ENCODE assay signal across 20 cellular contexts in genomic region chr20:19257865-19258264, GRCh38. TPM values are rescaled to one million over a fixed set of nuclear protein-coding genes. Genes with fewer than 3 reads are reported as not detected.
"Had no signal": no experiment of that assay in that cellular context is flagged by ENCODE, and none has a peak within 500 bp of the region (broad histone marks: within the 10 kb centered on the region; RNA-seq: fewer than 3 reads in every experiment).

No MANE protein-coding gene starts in this region.

- H3K27me3 ChIP-seq: esophagus muscularis mucosa, right atrium auricular region had no signal

- DNase-seq: activated B cell treated with CpG ODN at 0.5 μM for 24 hours; activated CD4-positive, alpha-beta memory T cell treated with anti-CD3 and anti-CD28 coated beads for 36 hours; activated CD4-positive, alpha-beta T cell treated with anti-CD3 and anti-CD28 coated beads for 4 hours; activated naive CD4-positive, alpha-beta T cell; activated naive CD8-positive, alpha-beta T cell treated with anti-CD3 and anti-CD28 coated beads for 36 hours; activated T-cell treated with anti-CD3 and anti-CD28 coated beads for 4 hours; amniotic stem cell; effector CD8-positive, alpha-beta T cell; mesendoderm; naive thymus-derived CD8-positive, alpha-beta T cell; stimulated activated CD4-positive, alpha-beta T cell treated with anti-CD3 and anti-CD28 coated beads, Interleukin-12 subunit alpha, Interleukin-12 subunit beta, amount 100 ng/mL, for 4 hours; stimulated activated CD4-positive, alpha-beta T cell treated with anti-CD3 and anti-CD28 coated beads, Interleukin-1b, Interleukin-23, amount 100 ng/mL, for 48 hours; stimulated activated CD8-positive, alpha-beta memory T cell treated with anti-CD3 and anti-CD28 coated beads, Interleukin-4, amount 100 ng/mL, for 48 hours; stimulated activated naive CD4-positive, alpha-beta T cell had no signal

- H3K36me3 Mint-ChIP-seq: activated CD4-positive, alpha-beta memory T cell treated with anti-CD3 and anti-CD28 coated beads for 36 hours; activated naive CD8-positive, alpha-beta T cell treated with anti-CD3 and anti-CD28 coated beads for 36 hours; naive thymus-derived CD8-positive, alpha-beta T cell had no signal

- H3K27me3 Mint-ChIP-seq: activated B cell treated with CpG ODN at 0.5 μM for 24 hours; activated CD4-positive, alpha-beta memory T cell treated with anti-CD3 and anti-CD28 coated beads for 36 hours; dendritic cell treated with granulocyte-macrophage colony-stimulating factor and Interleukin-4, amounts not matched to agents 40 ng/mL and 50 ng/mL, for 4 days had no signal

- H3K4me1 Mint-ChIP-seq: activated B cell treated with CpG ODN at 0.5 μM for 24 hours had no signal

- H3K36me3 ChIP-seq: esophagus muscularis mucosa, prostate gland, right atrium auricular region had no signal

- ATAC-seq: naive thymus-derived CD8-positive, alpha-beta T cell had no signal

- H3K4me3 Mint-ChIP-seq: activated B cell treated with CpG ODN at 0.5 μM for 24 hours; activated CD4-positive, alpha-beta memory T cell treated with anti-CD3 and anti-CD28 coated beads for 36 hours; activated naive CD8-positive, alpha-beta T cell treated with anti-CD3 and anti-CD28 coated beads for 36 hours; activated T-helper 1 cell treated with anti-CD3 and anti-CD28 coated beads, Interleukin-12 subunit alpha, Interleukin-12 subunit beta, Interleukin-2, Interleukin-4 antibody, amounts not matched to agents 30 ng/mL and 10 ng/mL and 1 ng/mL, durations not matched to agents 14 hours and 24 hours and 36 hours; dendritic cell treated with granulocyte-macrophage colony-stimulating factor and Interleukin-4, amounts not matched to agents 40 ng/mL and 50 ng/mL, for 4 days; naive thymus-derived CD8-positive, alpha-beta T cell had no signal

- H3K4me3 ChIP-seq: esophagus muscularis mucosa, prostate gland, right atrium auricular region had no signal

- H3K27ac ChIP-seq: esophagus muscularis mucosa, prostate gland, right atrium auricular region had no signal

- H3K27ac Mint-ChIP-seq: activated B cell treated with CpG ODN at 0.5 μM for 24 hours; activated CD4-positive, alpha-beta memory T cell treated with anti-CD3 and anti-CD28 coated beads for 36 hours; activated naive CD8-positive, alpha-beta T cell treated with anti-CD3 and anti-CD28 coated beads for 36 hours; activated T-helper 1 cell treated with anti-CD3 and anti-CD28 coated beads, Interleukin-12 subunit alpha, Interleukin-12 subunit beta, Interleukin-2, Interleukin-4 antibody, amounts not matched to agents 30 ng/mL and 10 ng/mL and 1 ng/mL, durations not matched to agents 14 hours and 24 hours and 36 hours; dendritic cell treated with granulocyte-macrophage colony-stimulating factor and Interleukin-4, amounts not matched to agents 40 ng/mL and 50 ng/mL, for 4 days; naive thymus-derived CD8-positive, alpha-beta T cell had no signal

- H3K9me3 ChIP-seq: esophagus muscularis mucosa, prostate gland, right atrium auricular region had no signal

- H3K4me1 ChIP-seq: prostate gland had no signal

- H3K9me3 Mint-ChIP-seq: activated B cell treated with CpG ODN at 0.5 μM for 24 hours; activated CD4-positive, alpha-beta memory T cell treated with anti-CD3 and anti-CD28 coated beads for 36 hours; activated naive CD8-positive, alpha-beta T cell treated with anti-CD3 and anti-CD28 coated beads for 36 hours; activated T-helper 1 cell treated with anti-CD3 and anti-CD28 coated beads, Interleukin-12 subunit alpha, Interleukin-12 subunit beta, Interleukin-2, Interleukin-4 antibody, amounts not matched to agents 30 ng/mL and 10 ng/mL and 1 ng/mL, durations not matched to agents 14 hours and 24 hours and 36 hours; dendritic cell treated with granulocyte-macrophage colony-stimulating factor and Interleukin-4, amounts not matched to agents 40 ng/mL and 50 ng/mL, for 4 days; naive thymus-derived CD8-positive, alpha-beta T cell had no signal

RNA-seq across cellular contexts. Expression of gene SLC24A3, which starts 45.4 kb away (rescaled TPM):
- total RNA-seq: activated B cell treated with CpG ODN at 0.5 μM for 24 hours; activated CD4-positive, alpha-beta memory T cell treated with anti-CD3 and anti-CD28 coated beads for 36 hours; activated naive CD8-positive, alpha-beta T cell treated with anti-CD3 and anti-CD28 coated beads for 36 hours; activated T-helper 1 cell treated with anti-CD3 and anti-CD28 coated beads, Interleukin-12 subunit alpha, Interleukin-12 subunit beta, Interleukin-2, Interleukin-4 antibody, amounts not matched to agents 30 ng/mL and 10 ng/mL and 1 ng/mL, durations not matched to agents 14 hours and 24 hours and 36 hours; endothelial cell of umbilical vein; naive thymus-derived CD8-positive, alpha-beta T cell had no signal
